ENCODE assay signal across 1 cellular context in the genomic region with DNA sequence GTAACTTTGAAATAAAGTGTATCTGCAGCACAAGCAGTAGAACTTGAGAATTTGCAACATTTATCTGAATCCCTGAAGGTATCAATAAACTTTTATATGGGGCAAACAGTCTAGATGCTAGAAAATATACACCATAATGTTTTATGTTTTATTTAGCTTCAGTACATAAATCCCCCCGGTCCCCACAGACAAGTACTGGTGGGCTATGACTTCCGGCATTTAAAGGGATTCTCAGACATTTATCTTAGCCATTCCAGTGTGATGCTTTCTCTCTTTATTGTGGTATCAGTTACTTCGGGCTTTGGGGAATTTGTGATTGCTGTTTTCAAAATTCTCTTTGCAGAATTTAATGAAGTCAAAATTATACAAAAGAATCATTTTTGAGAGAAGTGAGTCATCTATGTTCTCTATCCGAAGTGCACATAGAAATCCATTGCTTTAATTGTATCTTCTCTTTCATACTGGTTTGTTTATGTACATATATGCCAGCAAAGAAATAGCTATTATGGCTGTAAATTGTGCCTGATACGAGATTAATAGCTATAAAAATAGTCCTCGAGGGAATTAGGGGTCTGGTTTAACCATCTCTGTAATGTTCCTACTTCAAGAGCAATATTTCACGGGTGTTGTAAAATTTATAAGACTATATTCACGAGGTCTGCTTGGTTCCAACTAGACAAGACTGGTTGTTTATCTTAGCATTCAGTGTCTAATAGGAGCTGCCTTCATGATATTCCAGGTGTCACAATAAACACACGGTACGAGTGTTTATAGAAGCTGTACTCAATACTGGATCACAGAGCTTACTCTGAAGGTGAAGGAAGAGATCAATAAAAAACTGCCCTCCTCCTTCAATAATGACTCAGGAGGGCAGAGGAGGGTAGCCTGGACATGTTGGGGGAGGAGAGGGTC.
TF ChIP-seq lines count a peak whose summit lies in the region.

No MANE protein-coding gene starts in this region.

TF ChIP-seq in HEK293, 187 proteins besides CTCF, POLR2A, EP300 and RAD21 (continued from another document):
- TF ChIP-seq, protein P1, sequence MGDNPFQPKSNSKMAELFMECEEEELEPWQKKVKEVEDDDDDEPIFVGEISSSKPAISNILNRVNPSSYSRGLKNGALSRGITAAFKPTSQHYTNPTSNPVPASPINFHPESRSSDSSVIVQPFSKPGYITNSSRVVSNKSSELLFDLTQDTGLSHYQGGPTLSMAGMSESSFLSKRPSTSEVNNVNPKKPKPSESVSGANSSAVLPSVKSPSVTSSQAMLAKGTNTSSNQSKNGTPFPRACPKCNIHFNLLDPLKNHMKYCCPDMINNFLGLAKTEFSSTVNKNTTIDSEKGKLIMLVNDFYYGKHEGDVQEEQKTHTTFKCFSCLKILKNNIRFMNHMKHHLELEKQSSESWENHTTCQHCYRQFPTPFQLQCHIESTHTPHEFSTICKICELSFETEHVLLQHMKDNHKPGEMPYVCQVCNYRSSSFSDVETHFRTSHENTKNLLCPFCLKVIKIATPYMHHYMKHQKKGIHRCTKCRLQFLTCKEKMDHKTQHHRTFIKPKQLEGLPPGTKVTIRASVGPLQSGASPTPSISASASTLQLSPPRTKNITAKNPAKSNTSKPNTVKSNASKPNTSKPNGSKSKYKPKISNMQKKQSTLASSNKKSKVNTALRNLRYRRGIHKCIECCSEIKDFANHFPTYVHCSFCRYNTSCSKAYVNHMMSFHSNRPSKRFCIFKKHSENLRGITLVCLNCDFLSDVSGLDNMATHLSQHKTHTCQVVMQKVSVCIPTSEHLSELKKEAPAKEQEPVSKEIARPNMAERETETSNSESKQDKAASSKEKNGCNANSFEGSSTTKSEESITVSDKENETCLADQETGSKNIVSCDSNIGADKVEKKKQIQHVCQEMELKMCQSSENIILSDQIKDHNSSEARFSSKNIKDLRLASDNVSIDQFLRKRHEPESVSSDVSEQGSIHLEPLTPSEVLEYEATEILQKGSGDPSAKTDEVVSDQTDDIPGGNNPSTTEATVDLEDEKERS (tag by site-specific recombination; IDR thresholded peaks at IDR 0.05), result no peak
